Comparison of ENCODE assay signal across 9 cellular contexts in genomic region chr6:36914227-36914794, GRCh38.
DNase-seq lines count a peak whose midpoint lies in the region; ATAC-seq and TF ChIP-seq lines count a peak whose summit lies in the region.
"Had no signal": no experiment of that assay in that cellular context is flagged by ENCODE, and none has a peak within 500 bp of the region (broad histone marks: within the 10 kb centered on the region; RNA-seq: fewer than 3 reads in every experiment).

No MANE protein-coding gene starts in this region.

- peak; percentile 15; the same call in 1 of the 2 replicates for TF ChIP-seq CTCF in WI38 (IDR thresholded peaks at IDR 0.05; ENCODE audit: low read depth, low read length)

- H3K4me1 Mint-ChIP-seq in stimulated activated effector memory CD8-positive, alpha-beta T cell treated with anti-CD3 and anti-CD28 coated beads, Interleukin-12 subunit alpha, Interleukin-12 subunit beta, amount 100 ng/mL, for 72 hours: peaks cover 46% of the 10 kb centered on the region

- H3K27ac Mint-ChIP-seq in stimulated activated effector memory CD8-positive, alpha-beta T cell treated with anti-CD3 and anti-CD28 coated beads, Interleukin-12 subunit alpha, Interleukin-12 subunit beta, amount 100 ng/mL, for 72 hours: peak overlapping the region; percentile 83
- H3K27ac Mint-ChIP-seq: B cell had no signal

- no peak for ATAC-seq in stimulated activated effector memory CD8-positive, alpha-beta T cell treated with anti-CD3 and anti-CD28 coated beads, Interleukin-12 subunit alpha, Interleukin-12 subunit beta, amount 100 ng/mL, for 72 hours

- H3K9me3 Mint-ChIP-seq in stimulated activated effector memory CD8-positive, alpha-beta T cell treated with anti-CD3 and anti-CD28 coated beads, Interleukin-12 subunit alpha, Interleukin-12 subunit beta, amount 100 ng/mL, for 72 hours: no peaks in the 10 kb centered on the region

- DNase-seq in SIG-M5 treated with dmso at 0.1 percent for 504 hours (lab: John Stamatoyannopoulos, UW; ENCODE audit: unreplicated experiment): peak; percentile 58
- no peak for DNase-seq in SIG-M5 (lab: John Stamatoyannopoulos, UW)
- peak; percentile 27 for DNase-seq in fibroblast of gingiva (ENCODE audit: low read depth)
- DNase-seq in stimulated activated effector memory CD8-positive, alpha-beta T cell treated with anti-CD3 and anti-CD28 coated beads, Interleukin-12 subunit alpha, Interleukin-12 subunit beta, amount 100 ng/mL, for 72 hours (ENCODE audit: low spot score in 2 of 2): no peak
- DNase-seq in MV-4-11 (lab: John Stamatoyannopoulos, UW): no peak
- no peak for DNase-seq in stimulated activated CD4-positive, alpha-beta T cell treated with anti-CD3 and anti-CD28 coated beads, Interleukin-1b, Interleukin-23, amount 100 ng/mL, for 48 hours
- DNase-seq in NCI-H82 (lab: John Stamatoyannopoulos, UW): no peak

- H3K36me3 Mint-ChIP-seq in stimulated activated effector memory CD8-positive, alpha-beta T cell treated with anti-CD3 and anti-CD28 coated beads, Interleukin-12 subunit alpha, Interleukin-12 subunit beta, amount 100 ng/mL, for 72 hours: peaks cover 78% of the 10 kb centered on the region

- peak overlapping the region; percentile 22 for H3K4me3 Mint-ChIP-seq in stimulated activated effector memory CD8-positive, alpha-beta T cell treated with anti-CD3 and anti-CD28 coated beads, Interleukin-12 subunit alpha, Interleukin-12 subunit beta, amount 100 ng/mL, for 72 hours
- H3K4me3 Mint-ChIP-seq: B cell had no signal

- no peak overlapping the region for H3K4me3 ChIP-seq in WI38 (ENCODE audit: low read depth, low read length)

Comparison
In these comparisons a context has a peak if more than half of its experiments do, and no peak if none do; other contexts are left out.
1. DNase-seq: peak in SIG-M5 treated with dmso at 0.1 percent for 504 hours (single experiment) and fibroblast of gingiva (single experiment); none in SIG-M5 (single experiment), stimulated activated effector memory CD8-positive, alpha-beta T cell treated with anti-CD3 and anti-CD28 coated beads, Interleukin-12 subunit alpha, Interleukin-12 subunit beta, amount 100 ng/mL, for 72 hours (0 of 2), MV-4-11 (single experiment), stimulated activated CD4-positive, alpha-beta T cell treated with anti-CD3 and anti-CD28 coated beads, Interleukin-1b, Interleukin-23, amount 100 ng/mL, for 48 hours (single experiment) and NCI-H82 (single experiment).